8 cellular contexts compared by ENCODE assay signal in the genomic region with DNA sequence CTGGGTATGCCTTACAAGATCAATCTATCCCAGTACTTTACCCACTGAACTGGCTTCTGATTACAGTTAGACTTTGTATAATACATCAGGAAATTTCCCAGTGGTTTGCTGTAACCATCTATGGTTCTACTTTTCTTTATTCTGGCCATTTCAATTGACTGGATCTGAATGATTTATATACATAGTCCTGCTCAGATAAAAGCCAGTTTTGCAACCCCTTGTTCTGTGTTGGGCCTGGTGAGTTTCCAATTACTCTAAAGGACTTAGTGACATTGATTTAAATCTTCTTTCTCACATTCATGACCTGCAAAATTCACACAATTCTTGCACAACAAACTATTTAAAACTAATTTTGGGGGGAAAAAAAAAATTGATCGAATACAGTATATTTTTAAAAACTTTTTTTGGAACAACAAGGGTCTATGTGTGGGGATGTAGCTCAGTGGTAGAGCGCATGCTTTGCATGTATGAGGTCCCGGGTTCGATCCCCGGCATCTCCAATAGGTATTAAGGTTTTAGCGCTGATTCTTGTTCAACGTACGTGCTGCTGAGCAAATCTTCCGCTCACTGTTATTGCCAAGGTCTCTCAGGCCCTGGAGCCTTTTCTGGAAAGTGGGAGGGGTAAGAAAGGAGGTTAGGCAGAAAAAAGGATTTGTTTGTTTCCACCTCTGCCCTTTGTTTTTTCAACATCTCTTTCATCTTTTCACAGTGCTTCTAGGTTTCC.
A peak's percentile ranks its signal among the peaks of the same experiment; 100 is the strongest.
DNase-seq lines count a peak whose midpoint lies in the region; ATAC-seq lines count a peak whose summit lies in the region.

No MANE protein-coding gene starts in this region.

- intact Hi-C loops in activated CD4-positive, alpha-beta T cell treated with anti-CD3 and anti-CD28 coated beads for 36 hours (cut with DNase I, micrococcal nuclease) = no loop called here
- intact Hi-C loops in activated T-helper 1 cell treated with anti-CD3 and anti-CD28 coated beads, Interleukin-12 subunit alpha, Interleukin-12 subunit beta, Interleukin-2, Interleukin-4 antibody, amounts not matched to agents 30 ng/mL and 10 ng/mL and 1 ng/mL, durations not matched to agents 14 hours and 24 hours and 36 hours (cut with micrococcal nuclease) = loop anchor here (10.0 kb wide), 1 partner anchor 168 kb away; no protein-coding TSS in a partner anchor

- H3K4me1 Mint-ChIP-seq in activated CD4-positive, alpha-beta T cell treated with anti-CD3 and anti-CD28 coated beads for 36 hours = peaks cover under 1% of the 10 kb centered on the region
- H3K4me1 Mint-ChIP-seq in activated CD4-positive, alpha-beta T cell treated with anti-CD3 and anti-CD28 coated beads, Interleukin-2, amount 10 ng/mL, durations not matched to agents 7 days and 5 days = peaks cover 4% of the 10 kb centered on the region
- peaks cover under 1 to 1% of the 10 kb centered on the region in 2 donors for H3K4me1 Mint-ChIP-seq in effector memory CD8-positive, alpha-beta T cell (ENCODE audit: low read depth in 2 of 2)
- peaks cover 3% of the 10 kb centered on the region for H3K4me1 Mint-ChIP-seq in activated T-helper 1 cell treated with anti-CD3 and anti-CD28 coated beads, Interleukin-12 subunit alpha, Interleukin-12 subunit beta, Interleukin-2, Interleukin-4 antibody, amounts not matched to agents 30 ng/mL and 10 ng/mL and 1 ng/mL, durations not matched to agents 14 hours and 24 hours and 36 hours (ENCODE audit: low read depth)

- POLR2A ChIA-PET in activated CD4-positive, alpha-beta T cell treated with anti-CD3 and anti-CD28 coated beads for 36 hours (lab: Charles Lee) = no interaction called here
- POLR2A ChIA-PET in activated CD4-positive, alpha-beta T cell treated with anti-CD3 and anti-CD28 coated beads, Interleukin-2, amount 10 ng/mL, durations not matched to agents 7 days and 5 days (lab: Charles Lee) = no interaction called here

- DNase-seq in activated CD4-positive, alpha-beta T cell treated with anti-CD3 and anti-CD28 coated beads for 36 hours = peak; percentile 75
- DNase-seq in activated CD4-positive, alpha-beta T cell treated with anti-CD3 and anti-CD28 coated beads, Interleukin-2, amount 10 ng/mL, durations not matched to agents 7 days and 5 days = no peak
- DNase-seq in NCI-H774 (lab: John Stamatoyannopoulos, UW) = peak; percentile 32
- peak; percentile 81 for DNase-seq in cerebellar cortex (ENCODE audit: low spot score)
- DNase-seq in stimulated activated CD4-positive, alpha-beta T cell treated with anti-CD3 and anti-CD28 coated beads, Interleukin-2, amount 100 ng/mL, for 48 hours = peak; percentile 43
- DNase-seq in DMS153 (lab: John Stamatoyannopoulos, UW) = no peak
- no peak for DNase-seq in effector memory CD8-positive, alpha-beta T cell
- no peak for DNase-seq in activated T-helper 1 cell treated with anti-CD3 and anti-CD28 coated beads, Interleukin-12 subunit alpha, Interleukin-12 subunit beta, Interleukin-2, Interleukin-4 antibody, amounts not matched to agents 30 ng/mL and 10 ng/mL and 1 ng/mL, durations not matched to agents 14 hours and 24 hours and 36 hours (ENCODE audit: low spot score)

- H3K4me3 Mint-ChIP-seq in activated CD4-positive, alpha-beta T cell treated with anti-CD3 and anti-CD28 coated beads for 36 hours = peak overlapping the region; percentile 34
- no peak overlapping the region for H3K4me3 Mint-ChIP-seq in activated CD4-positive, alpha-beta T cell treated with anti-CD3 and anti-CD28 coated beads, Interleukin-2, amount 10 ng/mL, durations not matched to agents 7 days and 5 days
- no peak overlapping the region for H3K4me3 Mint-ChIP-seq in effector memory CD8-positive, alpha-beta T cell
- H3K4me3 Mint-ChIP-seq in activated T-helper 1 cell treated with anti-CD3 and anti-CD28 coated beads, Interleukin-12 subunit alpha, Interleukin-12 subunit beta, Interleukin-2, Interleukin-4 antibody, amounts not matched to agents 30 ng/mL and 10 ng/mL and 1 ng/mL, durations not matched to agents 14 hours and 24 hours and 36 hours = no peak overlapping the region

- H3K27me3 Mint-ChIP-seq in activated CD4-positive, alpha-beta T cell treated with anti-CD3 and anti-CD28 coated beads for 36 hours = peaks cover 31% of the 10 kb centered on the region
- H3K27me3 Mint-ChIP-seq in activated CD4-positive, alpha-beta T cell treated with anti-CD3 and anti-CD28 coated beads, Interleukin-2, amount 10 ng/mL, durations not matched to agents 7 days and 5 days = peaks cover 27% of the 10 kb centered on the region
- peaks cover 42 to 49% of the 10 kb centered on the region in 2 donors for H3K27me3 Mint-ChIP-seq in effector memory CD8-positive, alpha-beta T cell
- peaks cover 28% of the 10 kb centered on the region for H3K27me3 Mint-ChIP-seq in activated T-helper 1 cell treated with anti-CD3 and anti-CD28 coated beads, Interleukin-12 subunit alpha, Interleukin-12 subunit beta, Interleukin-2, Interleukin-4 antibody, amounts not matched to agents 30 ng/mL and 10 ng/mL and 1 ng/mL, durations not matched to agents 14 hours and 24 hours and 36 hours (ENCODE audit: insufficient read depth)

- CTCF ChIA-PET in activated CD4-positive, alpha-beta T cell treated with anti-CD3 and anti-CD28 coated beads for 36 hours (lab: Charles Lee) = no interaction called here
- CTCF ChIA-PET in activated CD4-positive, alpha-beta T cell treated with anti-CD3 and anti-CD28 coated beads, Interleukin-2, amount 10 ng/mL, durations not matched to agents 7 days and 5 days (lab: Charles Lee) = no interaction called here

- no peaks in the 10 kb centered on the region for H3K36me3 Mint-ChIP-seq in activated CD4-positive, alpha-beta T cell treated with anti-CD3 and anti-CD28 coated beads for 36 hours (ENCODE audit: low read depth)
- H3K36me3 Mint-ChIP-seq in activated CD4-positive, alpha-beta T cell treated with anti-CD3 and anti-CD28 coated beads, Interleukin-2, amount 10 ng/mL, durations not matched to agents 7 days and 5 days (ENCODE audit: low read depth) = no peaks in the 10 kb centered on the region
- H3K36me3 Mint-ChIP-seq in effector memory CD8-positive, alpha-beta T cell (ENCODE audit: insufficient read depth) = no peaks in the 10 kb centered on the region
- H3K36me3 Mint-ChIP-seq in activated T-helper 1 cell treated with anti-CD3 and anti-CD28 coated beads, Interleukin-12 subunit alpha, Interleukin-12 subunit beta, Interleukin-2, Interleukin-4 antibody, amounts not matched to agents 30 ng/mL and 10 ng/mL and 1 ng/mL, durations not matched to agents 14 hours and 24 hours and 36 hours (ENCODE audit: low read depth) = no peaks in the 10 kb centered on the region

- peak; percentile 49 for ATAC-seq in activated CD4-positive, alpha-beta T cell treated with anti-CD3 and anti-CD28 coated beads for 36 hours
- ATAC-seq in effector memory CD8-positive, alpha-beta T cell (replicated peaks) = no peak

- H3K27ac Mint-ChIP-seq in activated CD4-positive, alpha-beta T cell treated with anti-CD3 and anti-CD28 coated beads for 36 hours = no peak overlapping the region
- no peak overlapping the region for H3K27ac Mint-ChIP-seq in activated CD4-positive, alpha-beta T cell treated with anti-CD3 and anti-CD28 coated beads, Interleukin-2, amount 10 ng/mL, durations not matched to agents 7 days and 5 days
- no peak overlapping the region for H3K27ac Mint-ChIP-seq in effector memory CD8-positive, alpha-beta T cell
- H3K27ac Mint-ChIP-seq in activated T-helper 1 cell treated with anti-CD3 and anti-CD28 coated beads, Interleukin-12 subunit alpha, Interleukin-12 subunit beta, Interleukin-2, Interleukin-4 antibody, amounts not matched to agents 30 ng/mL and 10 ng/mL and 1 ng/mL, durations not matched to agents 14 hours and 24 hours and 36 hours = no peak overlapping the region

- no peaks in the 10 kb centered on the region for H3K9me3 Mint-ChIP-seq in activated CD4-positive, alpha-beta T cell treated with anti-CD3 and anti-CD28 coated beads for 36 hours (ENCODE audit: low read depth)
- H3K9me3 Mint-ChIP-seq in activated CD4-positive, alpha-beta T cell treated with anti-CD3 and anti-CD28 coated beads, Interleukin-2, amount 10 ng/mL, durations not matched to agents 7 days and 5 days = no peaks in the 10 kb centered on the region
- no peaks in the 10 kb centered on the region for H3K9me3 Mint-ChIP-seq in effector memory CD8-positive, alpha-beta T cell
- no peaks in the 10 kb centered on the region for H3K9me3 Mint-ChIP-seq in activated T-helper 1 cell treated with anti-CD3 and anti-CD28 coated beads, Interleukin-12 subunit alpha, Interleukin-12 subunit beta, Interleukin-2, Interleukin-4 antibody, amounts not matched to agents 30 ng/mL and 10 ng/mL and 1 ng/mL, durations not matched to agents 14 hours and 24 hours and 36 hours

Comparison
In these comparisons a context has a peak if more than half of its experiments do, and no peak if none do; other contexts are left out.
1. DNase-seq: peak in activated CD4-positive, alpha-beta T cell treated with anti-CD3 and anti-CD28 coated beads for 36 hours (single experiment), NCI-H774 (single experiment), cerebellar cortex (single experiment) and stimulated activated CD4-positive, alpha-beta T cell treated with anti-CD3 and anti-CD28 coated beads, Interleukin-2, amount 100 ng/mL, for 48 hours (2 of 2); none in activated CD4-positive, alpha-beta T cell treated with anti-CD3 and anti-CD28 coated beads, Interleukin-2, amount 10 ng/mL, durations not matched to agents 7 days and 5 days (single experiment), DMS153 (single experiment), effector memory CD8-positive, alpha-beta T cell (0 of 3) and activated T-helper 1 cell treated with anti-CD3 and anti-CD28 coated beads, Interleukin-12 subunit alpha, Interleukin-12 subunit beta, Interleukin-2, Interleukin-4 antibody, amounts not matched to agents 30 ng/mL and 10 ng/mL and 1 ng/mL, durations not matched to agents 14 hours and 24 hours and 36 hours (single experiment).